ENCODE assay signal across 19 cellular contexts in the genomic region with DNA sequence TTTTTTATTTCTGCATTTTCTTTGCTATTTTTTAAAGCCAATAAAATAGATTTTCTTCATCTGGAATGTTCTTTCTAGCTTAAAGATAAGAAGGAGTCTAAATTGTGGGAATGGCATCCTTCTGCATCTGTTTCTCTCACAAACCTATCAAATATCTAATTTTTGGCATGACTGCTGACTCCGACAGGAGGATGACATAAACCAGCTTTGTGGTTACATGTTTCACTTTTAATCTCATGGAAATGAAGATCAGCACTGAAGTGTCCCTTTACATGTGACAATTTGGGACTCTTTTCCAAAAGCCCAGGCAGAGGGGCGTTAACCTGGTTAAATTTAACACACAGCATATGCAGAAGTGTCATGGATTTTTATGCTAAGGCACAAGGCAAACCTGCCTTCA.
DNase-seq lines count a peak whose midpoint lies in the region; ATAC-seq lines count a peak whose summit lies in the region.
"Had no signal": no experiment of that assay in that cellular context is flagged by ENCODE, and none has a peak within 500 bp of the region (broad histone marks: within the 10 kb centered on the region; RNA-seq: fewer than 3 reads in every experiment).

No MANE protein-coding gene starts in this region.

- peak overlapping the region; percentile 91 for H3K27ac ChIP-seq in SK-N-MC
- H3K27ac ChIP-seq: GM23248 had no signal

- H3K9ac ChIP-seq in SK-N-MC (ENCODE audit: insufficient read length) = no peak overlapping the region
- H3K9ac ChIP-seq: GM23248 had no signal

- DNase-seq in NCI-H1694 treated with DMSO at 0.1 percent for 48 hours (lab: John Stamatoyannopoulos, UW) (peak; percentile 34), NCI-H1694 (lab: John Stamatoyannopoulos, UW) (no peak), SK-N-MC (ENCODE audit: low read depth, low spot score) (no peak), myocyte (ENCODE audit: low read depth) (peak; percentile 63)
- no peak for DNase-seq in activated CD8-positive, alpha-beta memory T cell treated with anti-CD3 and anti-CD28 coated beads, Interleukin-2, amount 50 U/mL, for 4 hours
- DNase-seq: 8988T; ACHN; BE2C; Calu3; CD8-positive, alpha-beta memory T cell; GM23248; H9; KBM-7; MG63; NCI-H2081; NCI-H345; NCI-H510A treated with DMSO at 0.1 percent for 48 hours had no signal

- H3K4me3 ChIP-seq in SK-N-MC = no peak overlapping the region
- H3K4me3 ChIP-seq: GM23248, MG63 had no signal

- no peak for ATAC-seq in GM18867 (IDR thresholded peaks at IDR 0.05; ENCODE audit: unreplicated experiment)
- no peak for ATAC-seq in HG03045 (IDR thresholded peaks at IDR 0.05; ENCODE audit: unreplicated experiment)

- H3K36me3 ChIP-seq in SK-N-MC (ENCODE audit: insufficient read depth, low read length) = no peaks in the 10 kb centered on the region
- H3K36me3 ChIP-seq: BE2C, MG63 had no signal

- no peaks in the 10 kb centered on the region for H3K9me3 ChIP-seq in SK-N-MC (ENCODE audit: low read depth, low read length)
- H3K9me3 ChIP-seq: BE2C, MG63 had no signal

Comparison
In these comparisons a context has a peak if more than half of its experiments do, and no peak if none do; other contexts are left out.
1. DNase-seq: peak in NCI-H1694 treated with DMSO at 0.1 percent for 48 hours (single experiment) and myocyte (single experiment); none in NCI-H1694 (single experiment), SK-N-MC (single experiment) and activated CD8-positive, alpha-beta memory T cell treated with anti-CD3 and anti-CD28 coated beads, Interleukin-2, amount 50 U/mL, for 4 hours (single experiment).